1 cellular context compared by ENCODE assay signal in genomic region chr4:180615746-180616145, GRCh38.
TF ChIP-seq lines count a peak whose summit lies in the region.

No MANE protein-coding gene starts in this region.

TF ChIP-seq in WTC11, 78 proteins besides CTCF, POLR2A, EP300 and RAD21 (continued from another document):
- no peak for TF ChIP-seq FOXP4 (CRISPR knock-in tag; IDR thresholded peaks at IDR 0.05)
- no peak for TF ChIP-seq CDX4 (CRISPR knock-in tag; IDR thresholded peaks at IDR 0.05; ENCODE audit: borderline replicate concordance)
TF ChIP-seq in WTC11: peak in this region for 0.
